Comparison of ENCODE assay signal across 3 cellular contexts in genomic region chr7:55535637-55536016, GRCh38.
TF ChIP-seq lines count a peak whose summit lies in the region.

No MANE protein-coding gene starts in this region.

TF ChIP-seq in SK-N-SH, 30 proteins besides CTCF, POLR2A, EP300 and RAD21 (continued from another document):
- TF ChIP-seq ZBTB33 (IDR thresholded peaks at IDR 0.05; ENCODE audit: borderline replicate concordance, low read depth): no peak
- TF ChIP-seq CHD2 (IDR thresholded peaks at IDR 0.05; ENCODE audit: low read length, partially characterized antibody): no peak
- no peak for TF ChIP-seq MEF2A (IDR thresholded peaks at IDR 0.05; ENCODE audit: borderline replicate concordance, low read depth)
- TF ChIP-seq NFIC (IDR thresholded peaks at IDR 0.05; ENCODE audit: borderline replicate concordance): no peak
- no peak for TF ChIP-seq USF2 (IDR thresholded peaks at IDR 0.05; ENCODE audit: borderline replicate concordance, low read depth, low read length)
- no peak for TF ChIP-seq YY1 (IDR thresholded peaks at IDR 0.05; ENCODE audit: low read depth)
- TF ChIP-seq TCF12 (IDR thresholded peaks at IDR 0.05): no peak
- no peak for TF ChIP-seq ELF1 (IDR thresholded peaks at IDR 0.05)
- no peak for TF ChIP-seq JUND (IDR thresholded peaks at IDR 0.05)
- no peak for TF ChIP-seq RXRA (IDR thresholded peaks at IDR 0.05; ENCODE audit: borderline replicate concordance, low read depth)
- TF ChIP-seq TEAD4 (IDR thresholded peaks at IDR 0.05; ENCODE audit: borderline replicate concordance, insufficient read depth): no peak
- TF ChIP-seq FOXM1 (IDR thresholded peaks at IDR 0.05; ENCODE audit: low read depth): no peak
- TF ChIP-seq MXI1 (IDR thresholded peaks at IDR 0.05; ENCODE audit: low read depth, low read length): no peak
- no peak for TF ChIP-seq IRF3 (IDR thresholded peaks at IDR 0.05; ENCODE audit: low read depth, low read length)

TF ChIP-seq in SK-N-SH treated with all-trans-retinoic acid at 6 μM for 48 hours, 23 proteins besides CTCF, POLR2A, EP300 and RAD21 (continued from another document):
- TF ChIP-seq POU6F1 (CRISPR knock-in tag; IDR thresholded peaks at IDR 0.05; ENCODE audit: borderline replicate concordance, low read depth): no peak
- TF ChIP-seq CSRNP3 (CRISPR knock-in tag; IDR thresholded peaks at IDR 0.05): no peak
- no peak for TF ChIP-seq PATZ1 (CRISPR knock-in tag; IDR thresholded peaks at IDR 0.05; ENCODE audit: borderline replicate concordance)
- no peak for TF ChIP-seq BACH2 (CRISPR knock-in tag; IDR thresholded peaks at IDR 0.05; ENCODE audit: borderline replicate concordance)
- TF ChIP-seq ARNTL (CRISPR knock-in tag; IDR thresholded peaks at IDR 0.05; ENCODE audit: borderline replicate concordance, low read depth): no peak
- no peak for TF ChIP-seq ZC3H10 (CRISPR knock-in tag; IDR thresholded peaks at IDR 0.05)
- no peak for TF ChIP-seq TCF4 (CRISPR knock-in tag; IDR thresholded peaks at IDR 0.05; ENCODE audit: borderline replicate concordance)
- no peak for TF ChIP-seq ZNF8 (CRISPR knock-in tag; IDR thresholded peaks at IDR 0.05)
- TF ChIP-seq ZFP30 (CRISPR knock-in tag; IDR thresholded peaks at IDR 0.05): no peak
- TF ChIP-seq CSDC2 (CRISPR knock-in tag; IDR thresholded peaks at IDR 0.05): no peak
- no peak for TF ChIP-seq ZNF70 (CRISPR knock-in tag; IDR thresholded peaks at IDR 0.05)

TF ChIP-seq in WTC11, 78 proteins besides CTCF, POLR2A, EP300 and RAD21:
- no peak for TF ChIP-seq ATF6 (CRISPR knock-in tag; IDR thresholded peaks at IDR 0.05)
- no peak for TF ChIP-seq SP1 (CRISPR knock-in tag; conservative IDR thresholded peaks at IDR 0.05)
- TF ChIP-seq CDX4 (CRISPR knock-in tag; IDR thresholded peaks at IDR 0.05; ENCODE audit: borderline replicate concordance): no peak
- no peak for TF ChIP-seq E2F5 (CRISPR knock-in tag; IDR thresholded peaks at IDR 0.05)
- TF ChIP-seq ATF3 (CRISPR knock-in tag; conservative IDR thresholded peaks at IDR 0.05): no peak
- no peak for TF ChIP-seq ZNF138 (CRISPR knock-in tag; conservative IDR thresholded peaks at IDR 0.05)
- no peak for TF ChIP-seq NFATC4 (CRISPR knock-in tag; IDR thresholded peaks at IDR 0.05)
- TF ChIP-seq E2F4 (CRISPR knock-in tag; IDR thresholded peaks at IDR 0.05; ENCODE audit: borderline replicate concordance, low read depth): no peak
- no peak for TF ChIP-seq ERG (CRISPR knock-in tag; IDR thresholded peaks at IDR 0.05)
